In genomic region chr11:65026810-65027209, GRCh38 we compare ENCODE assay signal across 8 cellular contexts. TPM values are rescaled to one million over a fixed set of nuclear protein-coding genes. Genes with fewer than 3 reads are reported as not detected.
A peak's percentile ranks its signal among the peaks of the same experiment; 100 is the strongest.
DNase-seq lines count a peak whose midpoint lies in the region; ATAC-seq and TF ChIP-seq lines count a peak whose summit lies in the region.

No MANE protein-coding gene starts in this region.

- no peak overlapping the region for H3K4me3 ChIP-seq in effector memory CD4-positive, alpha-beta T cell (ENCODE audit: insufficient read depth, low read depth, low read length, poor library complexity, severe bottlenecking)
- H3K4me3 ChIP-seq in neural progenitor cell: peak overlapping the region; percentile 53

- H2AFZ ChIP-seq in neural progenitor cell (replicated peaks): peak overlapping the region; percentile 83

- no peak overlapping the region for H3K9ac ChIP-seq in neural progenitor cell

- no peak overlapping the region for H3K27ac Mint-ChIP-seq in neural progenitor cell

- H3K27ac ChIP-seq in C4-2B (peak overlapping the region; percentile 67), neural progenitor cell (no peak overlapping the region)
- peak overlapping the region; percentile 47 for H3K27ac ChIP-seq in effector memory CD4-positive, alpha-beta T cell (ENCODE audit: insufficient read depth, low read length, poor library complexity, severe bottlenecking)

- H3K4me1 Mint-ChIP-seq in neural progenitor cell: peaks cover 9% of the 10 kb centered on the region

- no peaks in the 10 kb centered on the region for H3K27me3 ChIP-seq in effector memory CD4-positive, alpha-beta T cell (replicated peaks; ENCODE audit: control insufficient read depth, insufficient read depth, low read length, poor library complexity, severe bottlenecking)
- H3K27me3 ChIP-seq in neural progenitor cell: no peaks in the 10 kb centered on the region

- H3K4me2 ChIP-seq in neural progenitor cell: peak overlapping the region; percentile 78

- H3K4me1 ChIP-seq in effector memory CD4-positive, alpha-beta T cell (ENCODE audit: control insufficient read depth, insufficient read depth, low read length, poor library complexity, severe bottlenecking): no peaks in the 10 kb centered on the region
- H3K4me1 ChIP-seq in neural progenitor cell: peaks cover 4% of the 10 kb centered on the region

- H3K36me3 Mint-ChIP-seq in neural progenitor cell: no peaks in the 10 kb centered on the region

- no peaks in the 10 kb centered on the region for H4K20me1 ChIP-seq in neural progenitor cell (ENCODE audit: low read depth)

- H3K79me2 ChIP-seq in neural progenitor cell (ENCODE audit: low read depth): peaks cover 4% of the 10 kb centered on the region

- H3F3A ChIP-seq in neural progenitor cell (ENCODE audit: low read depth): no peaks in the 10 kb centered on the region

- H3K36me3 ChIP-seq in effector memory CD4-positive, alpha-beta T cell (ENCODE audit: control insufficient read depth, insufficient read depth, low read length): peaks cover 3% of the 10 kb centered on the region
- no peaks in the 10 kb centered on the region for H3K36me3 ChIP-seq in neural progenitor cell

- H3K9me3 Mint-ChIP-seq in neural progenitor cell: no peaks in the 10 kb centered on the region

- ATAC-seq in GM21390 (IDR thresholded peaks at IDR 0.05; ENCODE audit: unreplicated experiment) (no peak), GM19035 (IDR thresholded peaks at IDR 0.05; ENCODE audit: unreplicated experiment) (no peak)

- H3K27me3 Mint-ChIP-seq in neural progenitor cell (ENCODE audit: insufficient read depth, low read depth): no peaks in the 10 kb centered on the region

- H3K4me3 Mint-ChIP-seq in neural progenitor cell: peak overlapping the region; percentile 88

- TF ChIP-seq CTCF in C4-2B (conservative IDR thresholded peaks at IDR 0.05) (no peak), neural progenitor cell (IDR thresholded peaks at IDR 0.05) (no peak)

- DNase-seq in NCI-H226 (peak; percentile 30), neural progenitor cell (ENCODE audit: low spot score) (no peak), nucleus accumbens (lab: John Stamatoyannopoulos, UW) (no peak), NCI-H446 treated with DMSO at 0.1 percent for 48 hours (lab: John Stamatoyannopoulos, UW) (no peak)
- no peak for DNase-seq in effector memory CD4-positive, alpha-beta T cell

- no peaks in the 10 kb centered on the region for H3K9me3 ChIP-seq in effector memory CD4-positive, alpha-beta T cell (ENCODE audit: control insufficient read depth, low read length)
- no peaks in the 10 kb centered on the region for H3K9me3 ChIP-seq in neural progenitor cell (ENCODE audit: low read depth)

RNA-seq across cellular contexts. Expression of gene SNX15, which starts 0.4 kb away (rescaled TPM):
- 10.7 and 16.8 TPM in 2 replicates for total RNA-seq in neural progenitor cell (ENCODE audit: low replicate concordance)

RNA-seq across cellular contexts. Expression of gene ARL2, which starts 12.8 kb away (rescaled TPM):
- 171 and 287 TPM in 2 replicates for total RNA-seq in neural progenitor cell (ENCODE audit: low replicate concordance)

RNA-seq across cellular contexts. Expression of gene SAC3D1, which starts 14.2 kb away (rescaled TPM):
- total RNA-seq in neural progenitor cell (ENCODE audit: low replicate concordance): 3.0 and 13.2 TPM in 2 replicates

RNA-seq across cellular contexts. Expression of gene BATF2, which starts 30.0 kb away (rescaled TPM):
- 0.28 TPM in 1 of 2 replicates, not detected in the other for total RNA-seq in neural progenitor cell (ENCODE audit: low replicate concordance)

RNA-seq across cellular contexts. Expression of gene NAALADL1, which starts 31.5 kb away (rescaled TPM):
- total RNA-seq in neural progenitor cell (ENCODE audit: low replicate concordance): 0.80 and 3.0 TPM in 2 replicates
